Comparison of ENCODE assay signal across 22 cellular contexts in genomic region chr3:111829023-111829422, GRCh38. TPM values are rescaled to one million over a fixed set of nuclear protein-coding genes. Genes with fewer than 3 reads are reported as not detected.
A peak's percentile ranks its signal among the peaks of the same experiment; 100 is the strongest.
DNase-seq lines count a peak whose midpoint lies in the region; ATAC-seq, FAIRE-seq and TF ChIP-seq lines count a peak whose summit lies in the region.
"Had no signal": no experiment of that assay in that cellular context is flagged by ENCODE, and none has a peak within 500 bp of the region (broad histone marks: within the 10 kb centered on the region; RNA-seq: fewer than 3 reads in every experiment).

No MANE protein-coding gene starts in this region.

- H2BK15ac ChIP-seq in mesendoderm (replicated peaks; ENCODE audit: low read depth): no peak overlapping the region

- H3K4me3 ChIP-seq in RWPE2 (ENCODE audit: severe bottlenecking) (no peak overlapping the region), astrocyte (ENCODE audit: insufficient read depth, low read depth, low read length) (no peak overlapping the region), subcutaneous abdominal adipose tissue (ENCODE audit: low read depth in 1 of 5, low read length in 5 of 5) (no peak overlapping the region), mesendoderm (ENCODE audit: low read length) (no peak overlapping the region)
- H3K4me3 ChIP-seq: BLaER1, GM23338 had no signal

- no CpG with 5 or more reads among the region's 1 CpG for WGBS in mesendoderm (ENCODE audit: extremely low coverage, insufficient coverage, low lambda C conversion rate)

- H3K9ac ChIP-seq in astrocyte (ENCODE audit: low read length) (no peak overlapping the region), subcutaneous abdominal adipose tissue (ENCODE audit: low read length in 5 of 5) (no peak overlapping the region), mesendoderm (ENCODE audit: low read length) (no peak overlapping the region)
- H3K9ac ChIP-seq: BLaER1 had no signal

- H2BK120ac ChIP-seq in mesendoderm (ENCODE audit: low read depth, low read length): no peak overlapping the region

- H3K27me3 Mint-ChIP-seq in astrocyte (ENCODE audit: low read depth, unreplicated experiment): no peaks in the 10 kb centered on the region

- H3K18ac ChIP-seq in mesendoderm (ENCODE audit: low read length): no peak overlapping the region

- H3K4me1 Mint-ChIP-seq in astrocyte (ENCODE audit: low read depth, unreplicated experiment): peaks cover 15% of the 10 kb centered on the region
- H3K4me1 Mint-ChIP-seq: B cell, GM23338, H9 had no signal

- no peak overlapping the region for H3K27ac Mint-ChIP-seq in astrocyte (ENCODE audit: unreplicated experiment)
- H3K27ac Mint-ChIP-seq: B cell; CD4-positive, CD25-positive, alpha-beta regulatory T cell; CD8-positive, alpha-beta T cell; GM23338 had no signal

- H3K27ac ChIP-seq in RWPE2 (ENCODE audit: poor library complexity, severe bottlenecking) (peak overlapping the region; percentile 3), astrocyte (ENCODE audit: low read depth, low read length) (no peak overlapping the region), subcutaneous abdominal adipose tissue (ENCODE audit: low read depth, low read length) (peak overlapping the region; percentile 94), mesendoderm (ENCODE audit: low read depth, low read length) (no peak overlapping the region)
- H3K27ac ChIP-seq: BLaER1, C4-2B had no signal

- H3K27me3 ChIP-seq in RWPE2 (ENCODE audit: insufficient read depth, poor library complexity, severe bottlenecking) (no peaks in the 10 kb centered on the region), astrocyte (ENCODE audit: insufficient read depth, low read length) (no peaks in the 10 kb centered on the region), subcutaneous abdominal adipose tissue (ENCODE audit: control insufficient read depth in 5 of 5, insufficient read depth in 4 of 5, low read length in 5 of 5) (no peaks in the 10 kb centered on the region), mesendoderm (ENCODE audit: insufficient read depth, low read length, poor library complexity) (no peaks in the 10 kb centered on the region)
- H3K27me3 ChIP-seq: BLaER1 had no signal

- no peak overlapping the region for H3K4ac ChIP-seq in mesendoderm (ENCODE audit: low read depth, low read length)

- H3K36me3 Mint-ChIP-seq in astrocyte (ENCODE audit: low read depth, unreplicated experiment): no peaks in the 10 kb centered on the region
- H3K36me3 Mint-ChIP-seq: CD4-positive, CD25-positive, alpha-beta regulatory T cell; CD8-positive, alpha-beta T cell had no signal

- H3K79me2 ChIP-seq in astrocyte (ENCODE audit: insufficient read depth, low read length) (no peaks in the 10 kb centered on the region), mesendoderm (ENCODE audit: control insufficient read depth, insufficient read depth, low read length) (no peaks in the 10 kb centered on the region)

- no peak overlapping the region for H2BK5ac ChIP-seq in mesendoderm (ENCODE audit: low read length)

- no peak for TF ChIP-seq CTCF in RWPE2 (IDR thresholded peaks at IDR 0.05; ENCODE audit: poor library complexity, severe bottlenecking)
- no peak for TF ChIP-seq CTCF in astrocyte (IDR thresholded peaks at IDR 0.05; ENCODE audit: insufficient read depth, low read depth, low read length)
- no peak for TF ChIP-seq CTCF in omental fat pad (IDR thresholded peaks at IDR 0.05)

- H3K56ac ChIP-seq in mesendoderm (ENCODE audit: low read length): no peak overlapping the region

- no peak overlapping the region for H2AFZ ChIP-seq in astrocyte (ENCODE audit: low read depth, low read length)
- H2AFZ ChIP-seq: GM23338 had no signal

- no peak overlapping the region for H3K4me3 Mint-ChIP-seq in astrocyte (ENCODE audit: unreplicated experiment)
- H3K4me3 Mint-ChIP-seq: B cell; CD4-positive, CD25-positive, alpha-beta regulatory T cell; CD8-positive, alpha-beta T cell; GM23338; H9 had no signal

- ATAC-seq in RWPE2 (ENCODE audit: low read depth) (no peak), omental fat pad (ENCODE audit: low FRiP score) (peak; percentile 83), GM18861 (IDR thresholded peaks at IDR 0.05; ENCODE audit: unreplicated experiment) (no peak)
- ATAC-seq: CD8-positive, alpha-beta T cell; GM23338; HCT116 had no signal

- H3K23ac ChIP-seq in mesendoderm (ENCODE audit: low read length): no peak overlapping the region

- no peaks in the 10 kb centered on the region for H3K9me3 ChIP-seq in RWPE2 (ENCODE audit: severe bottlenecking)
- H3K9me3 ChIP-seq in astrocyte (ENCODE audit: insufficient read depth, low read depth, low read length): no peaks in the 10 kb centered on the region
- no peaks in the 10 kb centered on the region for H3K9me3 ChIP-seq in subcutaneous abdominal adipose tissue (ENCODE audit: control insufficient read depth in 5 of 5, low read length in 5 of 5)
- H3K9me3 ChIP-seq: BLaER1, Caco-2 had no signal

- H3K36me3 ChIP-seq in RWPE2 (ENCODE audit: low read depth) (peaks cover 19% of the 10 kb centered on the region), astrocyte (ENCODE audit: insufficient read depth, low read length) (no peaks in the 10 kb centered on the region), subcutaneous abdominal adipose tissue (ENCODE audit: control insufficient read depth in 5 of 5, insufficient read depth in 5 of 5, low read length in 5 of 5) (no peaks in the 10 kb centered on the region), mesendoderm (ENCODE audit: control insufficient read depth, insufficient read depth, low read length) (no peaks in the 10 kb centered on the region)
- H3K36me3 ChIP-seq: BLaER1 had no signal

- no peak overlapping the region for H4K8ac ChIP-seq in mesendoderm (ENCODE audit: low read depth, low read length)

- no peaks in the 10 kb centered on the region for H4K20me1 ChIP-seq in astrocyte (ENCODE audit: insufficient read depth, low read length)
- H4K20me1 ChIP-seq: BLaER1 had no signal

- H3K9me3 Mint-ChIP-seq in astrocyte (ENCODE audit: unreplicated experiment): no peaks in the 10 kb centered on the region
- H3K9me3 Mint-ChIP-seq: CD4-positive, CD25-positive, alpha-beta regulatory T cell; CD8-positive, alpha-beta T cell; GM23338; H9 had no signal

- H3K4me2 ChIP-seq in astrocyte (ENCODE audit: low read length) (no peak overlapping the region), mesendoderm (ENCODE audit: low read length) (no peak overlapping the region)
- H3K4me2 ChIP-seq: BLaER1, GM23338 had no signal

- H4K5ac ChIP-seq in mesendoderm (ENCODE audit: low read length): no peak overlapping the region

- H3K79me1 ChIP-seq in mesendoderm (ENCODE audit: low read length): no peaks in the 10 kb centered on the region

- H3K4me1 ChIP-seq in RWPE2 (ENCODE audit: insufficient read depth, poor library complexity, severe bottlenecking) (no peaks in the 10 kb centered on the region), astrocyte (ENCODE audit: insufficient read depth, low read length) (peaks cover 2% of the 10 kb centered on the region), subcutaneous abdominal adipose tissue (ENCODE audit: control insufficient read depth in 5 of 5, insufficient read depth in 5 of 5, low read length in 5 of 5) (peaks cover 6 to 18% (median 10%) of the 10 kb centered on the region in 5 donors), mesendoderm (ENCODE audit: control insufficient read depth, low read depth, low read length) (no peaks in the 10 kb centered on the region)
- H3K4me1 ChIP-seq: Caco-2 had no signal

- no peak for FAIRE-seq in astrocyte (lab: Jason Lieb, UNC)
- FAIRE-seq: G401.6, GM12892, GM19239 had no signal

- DNase-seq in RWPE2 (ENCODE audit: low spot score) (no peak), astrocyte (ENCODE audit: low read depth) (peak; percentile 16), omental fat pad (ENCODE audit: low spot score) (no peak), mesendoderm (no peak), activated gamma-delta T cell treated with Interleukin-2 at 50 U/mL for 16 hours (no peak), nucleus accumbens (lab: John Stamatoyannopoulos, UW) (no peak)
- DNase-seq: Caco-2; CD4-positive, CD25-positive, alpha-beta regulatory T cell; CD8-positive, alpha-beta T cell; DMS153; DND-41; H9 had no signal

- no peak overlapping the region for H2AK5ac ChIP-seq in mesendoderm (ENCODE audit: low read length)

RNA-seq across cellular contexts. Expression of gene PHLDB2, which starts 30.0 kb away (rescaled TPM):
- total RNA-seq in astrocyte (170 and 171 TPM in 2 replicates), omental fat pad (100 to 1,000 TPM in 3 of 4 donors, 10 to 100 TPM in 1; 89.5 to 421 (median 186) TPM)
- polyA plus RNA-seq in mesendoderm (2013, experiment 1 of 2): 35.6 TPM
- polyA plus RNA-seq in mesendoderm (2013, experiment 2 of 2): 35.8 TPM

Comparison
In these comparisons a context has a peak if more than half of its experiments do, and no peak if none do; other contexts are left out.
1. H3K27ac ChIP-seq: peak in RWPE2 (single experiment) and subcutaneous abdominal adipose tissue (single experiment); none in astrocyte (single experiment) and mesendoderm (single experiment).